ENCODE assay signal across 28 cellular contexts in genomic region chr11:133360860-133361688, GRCh38.
"Had no signal": no experiment of that assay in that cellular context is flagged by ENCODE, and none has a peak within 500 bp of the region (broad histone marks: within the 10 kb centered on the region; RNA-seq: fewer than 3 reads in every experiment).

No MANE protein-coding gene starts in this region.

- H3K4me3 Mint-ChIP-seq: immature natural killer cell; mesothelial cell of epicardium; naive B cell; natural killer cell; nephron progenitor cell; neural progenitor cell; stimulated activated memory B cell treated with anti-CD40 and anti-IgM and Interleukin-4, amounts not matched to agents 10 μg/mL and 1 μg/mL and 100 μg/mL, for 72 hours; stimulated activated naive CD8-positive, alpha-beta T cell treated with anti-CD3 and anti-CD28 coated beads, Interleukin-15, amount 100 ng/mL, for 72 hours had no signal

- H3K27me3 Mint-ChIP-seq: stimulated activated memory B cell treated with anti-CD40 and anti-IgM and Interleukin-4, amounts not matched to agents 10 μg/mL and 1 μg/mL and 100 μg/mL, for 72 hours; stimulated activated naive CD8-positive, alpha-beta T cell treated with anti-CD3 and anti-CD28 coated beads, Interleukin-15, amount 100 ng/mL, for 72 hours had no signal

- H3K4me1 ChIP-seq: left lung, lower lobe of right lung, neural progenitor cell, right atrium auricular region, right lobe of liver, transverse colon, upper lobe of left lung, vagina had no signal

- H3K4me1 Mint-ChIP-seq: immature natural killer cell; mesothelial cell of epicardium; naive B cell; natural killer cell; stimulated activated memory B cell treated with anti-CD40 and anti-IgM and Interleukin-4, amounts not matched to agents 10 μg/mL and 1 μg/mL and 100 μg/mL, for 72 hours; stimulated activated naive CD8-positive, alpha-beta T cell treated with anti-CD3 and anti-CD28 coated beads, Interleukin-15, amount 100 ng/mL, for 72 hours had no signal

- ATAC-seq: left colon; left lung; lower lobe of right lung; natural killer cell; stimulated activated memory B cell treated with anti-CD40 and anti-IgM and Interleukin-4, amounts not matched to agents 10 μg/mL and 1 μg/mL and 100 μg/mL, for 72 hours; stimulated activated naive CD8-positive, alpha-beta T cell treated with anti-CD3 and anti-CD28 coated beads, Interleukin-15, amount 100 ng/mL, for 72 hours had no signal

- H3K36me3 ChIP-seq: left lung, lower lobe of right lung, neural progenitor cell, ovary, right atrium auricular region, right lobe of liver, transverse colon, upper lobe of left lung, vagina had no signal

- H3K9me3 ChIP-seq: lower lobe of right lung, ovary, right atrium auricular region, right lobe of liver, transverse colon, upper lobe of left lung, vagina had no signal

- H3K27ac Mint-ChIP-seq: immature natural killer cell; mesothelial cell of epicardium; naive B cell; natural killer cell; nephron progenitor cell; neural progenitor cell; progenitor cell of endocrine pancreas; stimulated activated memory B cell treated with anti-CD40 and anti-IgM and Interleukin-4, amounts not matched to agents 10 μg/mL and 1 μg/mL and 100 μg/mL, for 72 hours; stimulated activated naive CD8-positive, alpha-beta T cell treated with anti-CD3 and anti-CD28 coated beads, Interleukin-15, amount 100 ng/mL, for 72 hours had no signal

- H3K27ac ChIP-seq: left lung, lower lobe of right lung, neural progenitor cell, ovary, right atrium auricular region, right lobe of liver, transverse colon, upper lobe of left lung, vagina had no signal

- H3K4me3 ChIP-seq: left lung, lower lobe of right lung, neural progenitor cell, ovary, right atrium auricular region, right lobe of liver, smooth muscle cell, transverse colon, upper lobe of left lung, vagina had no signal

- H3K9me3 Mint-ChIP-seq: mesothelial cell of epicardium, nephron progenitor cell, neural progenitor cell had no signal

- H3K36me3 Mint-ChIP-seq: immature natural killer cell; mesothelial cell of epicardium; naive B cell; natural killer cell; neural progenitor cell; stimulated activated memory B cell treated with anti-CD40 and anti-IgM and Interleukin-4, amounts not matched to agents 10 μg/mL and 1 μg/mL and 100 μg/mL, for 72 hours had no signal

- DNase-seq: hypothalamus; immature natural killer cell; kidney; left colon; lower lobe of right lung; mesendoderm; naive B cell; natural killer cell; nephron progenitor cell; ovary; right lobe of liver; stimulated activated CD4-positive, alpha-beta T cell treated with anti-CD3 and anti-CD28 coated beads, Interleukin-1b, Interleukin-23, amount 100 ng/mL, for 48 hours; stimulated activated CD4-positive, alpha-beta T cell treated with anti-CD3 and anti-CD28 coated beads, Interleukin-2, amount 100 ng/mL, for 48 hours; stimulated activated CD4-positive, alpha-beta T cell treated with anti-CD3 and anti-CD28 coated beads, Interleukin-4, amount 100 ng/mL, for 4 hours; stimulated activated CD8-positive, alpha-beta memory T cell treated with anti-CD3 and anti-CD28 coated beads, Interleukin-4, amount 100 ng/mL, for 48 hours; stimulated activated naive CD4-positive, alpha-beta T cell treated with Interleukin-2 at 50 U/mL for 16 hours; stimulated activated naive CD8-positive, alpha-beta T cell treated with anti-CD3 and anti-CD28 coated beads, Interleukin-15, amount 100 ng/mL, for 72 hours; substantia nigra; transverse colon had no signal

- H3K27me3 ChIP-seq: left lung, neural progenitor cell, ovary, right atrium auricular region, right lobe of liver, transverse colon, upper lobe of left lung, vagina had no signal
